Comparison of ENCODE assay signal across 14 cellular contexts in the genomic region with DNA sequence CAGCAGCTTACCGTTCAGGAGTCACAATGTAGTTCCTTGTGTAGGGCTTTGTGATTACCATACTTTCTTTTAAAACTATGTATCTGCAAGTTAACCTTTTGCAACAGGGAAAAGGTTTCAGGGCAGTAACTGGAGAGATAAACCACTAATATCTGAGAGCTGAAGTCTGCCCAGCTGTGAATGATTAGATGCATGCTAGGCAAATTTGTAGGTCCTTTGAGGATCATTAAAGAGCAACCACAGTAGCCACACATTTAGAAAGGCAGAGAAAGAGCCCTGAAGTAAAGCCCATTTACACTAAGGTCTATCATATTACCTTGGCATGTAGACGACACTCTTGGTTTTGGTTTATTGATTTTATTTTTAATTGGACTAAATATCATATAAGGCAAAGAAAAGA. TPM values are rescaled to one million over a fixed set of nuclear protein-coding genes. Genes with fewer than 3 reads are reported as not detected.
A peak's percentile ranks its signal among the peaks of the same experiment; 100 is the strongest.
DNase-seq lines count a peak whose midpoint lies in the region; ATAC-seq and TF ChIP-seq lines count a peak whose summit lies in the region.
"Had no signal": no experiment of that assay in that cellular context is flagged by ENCODE, and none has a peak within 500 bp of the region (broad histone marks: within the 10 kb centered on the region; RNA-seq: fewer than 3 reads in every experiment).

No MANE protein-coding gene starts in this region.

- H2AFZ ChIP-seq in KMS-11 (ENCODE audit: low read depth), result no peak overlapping the region

- H3K36me3 ChIP-seq in KMS-11 (ENCODE audit: insufficient read depth) (no peaks in the 10 kb centered on the region), transverse colon (peaks cover 0 to 5% (median 0%) of the 10 kb centered on the region in 4 donors), vagina (no peaks in the 10 kb centered on the region)
- H3K36me3 ChIP-seq: HAP-1 had no signal

- H3K79me2 ChIP-seq in KMS-11 (ENCODE audit: insufficient read depth, low read depth), result no peaks in the 10 kb centered on the region

- no peak overlapping the region for H3K9ac ChIP-seq in KMS-11

- TF ChIP-seq POLR2A in transverse colon (IDR thresholded peaks at IDR 0.05), result no peak
- TF ChIP-seq POLR2A in vagina (IDR thresholded peaks at IDR 0.05), result no peak

- POLR2A ChIA-PET in naive thymus-derived CD8-positive, alpha-beta T cell (lab: Charles Lee), result no interaction called here

- H3K27me3 ChIP-seq in KMS-11 (ENCODE audit: insufficient read depth, low read depth), result no peaks in the 10 kb centered on the region
- H3K27me3 ChIP-seq in transverse colon, result no peaks in the 10 kb centered on the region
- no peaks in the 10 kb centered on the region for H3K27me3 ChIP-seq in vagina

- H3K27ac ChIP-seq in KMS-11 (peak overlapping the region; percentile 16; the same call in 1 of the 2 replicates), transverse colon (no peak overlapping the region), vagina (no peak overlapping the region)

- no peak overlapping the region for H3K4me3 Mint-ChIP-seq in naive thymus-derived CD8-positive, alpha-beta T cell
- H3K4me3 Mint-ChIP-seq: activated T-helper 1 cell treated with anti-CD3 and anti-CD28 coated beads, Interleukin-12 subunit alpha, Interleukin-12 subunit beta, Interleukin-2, Interleukin-4 antibody, amounts not matched to agents 30 ng/mL and 10 ng/mL and 1 ng/mL, durations not matched to agents 14 hours and 24 hours and 36 hours; neural crest cell had no signal

- DNase-seq in transverse colon (no peak), hepatic stellate cell (ENCODE audit: low spot score) (no peak), vagina (ENCODE audit: extremely low spot score in 2 of 2) (no peak)
- no peak for DNase-seq in naive thymus-derived CD8-positive, alpha-beta T cell
- DNase-seq: effector CD4-positive, alpha-beta T cell; left ventricle myocardium superior; NCI-H446 had no signal

- peak; percentile 75 for ATAC-seq in GM18498 (IDR thresholded peaks at IDR 0.05; ENCODE audit: unreplicated experiment)
- ATAC-seq in GM19452 (IDR thresholded peaks at IDR 0.05; ENCODE audit: unreplicated experiment), result peak; percentile 87
- peak; percentile 70 for ATAC-seq in HG02938 (IDR thresholded peaks at IDR 0.05; ENCODE audit: unreplicated experiment)
- no peak for ATAC-seq in naive thymus-derived CD8-positive, alpha-beta T cell
- ATAC-seq: left ventricle myocardium superior had no signal

- H3K9me3 ChIP-seq in transverse colon (no peaks in the 10 kb centered on the region), vagina (no peaks in the 10 kb centered on the region)
- H3K9me3 ChIP-seq: HAP-1 had no signal

- no peak overlapping the region for H3K4me3 ChIP-seq in KMS-11 (IDR thresholded peaks at IDR 0.05; ENCODE audit: insufficient read depth, low read depth, low read length)
- no peak overlapping the region for H3K4me3 ChIP-seq in transverse colon
- H3K4me3 ChIP-seq in vagina, result no peak overlapping the region
- H3K4me3 ChIP-seq: HAP-1 had no signal

- in situ Hi-C loops in transverse colon (cut with MboI; ENCODE audit: low pct_ligation_motif_present in 1 of 4, low pct_unique_long_range_greater_than_20kb in 1 of 4, low sequenced_read_pairs in 3 of 4), result no loop called here

- H4K20me1 ChIP-seq in KMS-11 (ENCODE audit: insufficient read depth), result no peaks in the 10 kb centered on the region

- TF ChIP-seq CTCF in KMS-11 (conservative IDR thresholded peaks at IDR 0.05; ENCODE audit: low read depth, low read length) (no peak), transverse colon (IDR thresholded peaks at IDR 0.05) (no peak), vagina (IDR thresholded peaks at IDR 0.05) (no peak)

- intact Hi-C loops in transverse colon (cut with DNase I; ENCODE audit: low total_unique reads), result no loop called here
- intact Hi-C loops in vagina (cut with DNase I), result no loop called here

- no peak for TF ChIP-seq EP300 in transverse colon (IDR thresholded peaks at IDR 0.05; ENCODE audit: low read depth)

- WGBS in transverse colon (ENCODE audit: low coverage in 1 of 2), 2 donors, result 87 to 91% methylated on average over 2 of the region's 2 CpGs

- H3K4me1 Mint-ChIP-seq in naive thymus-derived CD8-positive, alpha-beta T cell, result peaks cover 2 to 7% (median 5%) of the 10 kb centered on the region in 4 donors

- no peaks in the 10 kb centered on the region for H3K27me3 Mint-ChIP-seq in naive thymus-derived CD8-positive, alpha-beta T cell

- H3K4me1 ChIP-seq in KMS-11 (ENCODE audit: low read depth, poor library complexity, severe bottlenecking) (peaks cover 28% of the 10 kb centered on the region), transverse colon (no peaks in the 10 kb centered on the region), vagina (no peaks in the 10 kb centered on the region)

- H3K4me2 ChIP-seq in KMS-11, result peak overlapping the region; percentile 53

- no peak overlapping the region for H3K27ac Mint-ChIP-seq in naive thymus-derived CD8-positive, alpha-beta T cell
- H3K27ac Mint-ChIP-seq: activated T-helper 1 cell treated with anti-CD3 and anti-CD28 coated beads, Interleukin-12 subunit alpha, Interleukin-12 subunit beta, Interleukin-2, Interleukin-4 antibody, amounts not matched to agents 30 ng/mL and 10 ng/mL and 1 ng/mL, durations not matched to agents 14 hours and 24 hours and 36 hours had no signal

- H3K9me3 Mint-ChIP-seq in naive thymus-derived CD8-positive, alpha-beta T cell, result no peaks in the 10 kb centered on the region
- H3K9me3 Mint-ChIP-seq: activated T-helper 1 cell treated with anti-CD3 and anti-CD28 coated beads, Interleukin-12 subunit alpha, Interleukin-12 subunit beta, Interleukin-2, Interleukin-4 antibody, amounts not matched to agents 30 ng/mL and 10 ng/mL and 1 ng/mL, durations not matched to agents 14 hours and 24 hours and 36 hours; neural crest cell had no signal

- H3K36me3 Mint-ChIP-seq in naive thymus-derived CD8-positive, alpha-beta T cell, result peaks cover 0 to 55% (median 4%) of the 10 kb centered on the region in 3 donors

RNA-seq across cellular contexts. Expression of gene ATP8A1, which starts 60.0 kb away (rescaled TPM):
- 100 to 1,000 TPM in 3 of 4 donors, 10 to 100 TPM in 1; 72.2 to 255 (median 166) TPM for total RNA-seq in transverse colon
- 10.8 TPM for total RNA-seq in vagina
- total RNA-seq in naive thymus-derived CD8-positive, alpha-beta T cell, result 100 to 1,000 TPM; 106 to 117 TPM
- polyA plus RNA-seq in naive thymus-derived CD8-positive, alpha-beta T cell, result 10 to 100 TPM; 17.5 to 31.1 (median 20.5) TPM

Comparison
In these comparisons a context has a peak if more than half of its experiments do, and no peak if none do; other contexts are left out.
1. ATAC-seq: peak in GM18498 (single experiment), GM19452 (single experiment) and HG02938 (single experiment); none in naive thymus-derived CD8-positive, alpha-beta T cell (0 of 2).